ENCODE assay signal across 14 cellular contexts in the genomic region with DNA sequence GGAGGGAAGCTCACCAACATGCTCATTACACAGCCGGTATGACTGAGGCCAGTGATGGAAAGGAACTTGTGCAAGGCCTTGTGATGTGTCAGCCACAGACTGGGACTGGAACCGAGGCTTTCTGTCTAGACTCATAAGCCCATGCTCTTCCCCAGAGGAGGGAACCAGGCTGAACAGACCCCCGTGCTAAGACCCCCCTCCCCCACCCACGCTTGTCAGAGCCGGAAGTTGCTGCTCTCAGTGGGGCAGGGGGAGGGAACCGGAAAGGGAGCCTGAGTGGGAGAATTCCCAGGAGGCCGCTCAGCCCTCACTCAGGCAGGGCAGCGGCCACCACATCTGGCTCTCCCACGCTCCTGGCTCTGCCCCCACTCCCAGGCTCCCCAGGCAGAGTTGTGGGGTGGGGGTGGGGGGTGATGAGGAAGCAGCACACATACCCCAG. TPM values are rescaled to one million over a fixed set of nuclear protein-coding genes. Genes with fewer than 3 reads are reported as not detected.
DNase-seq lines count a peak whose midpoint lies in the region; ATAC-seq, FAIRE-seq and TF ChIP-seq lines count a peak whose summit lies in the region.
"Had no signal": no experiment of that assay in that cellular context is flagged by ENCODE, and none has a peak within 500 bp of the region (broad histone marks: within the 10 kb centered on the region; RNA-seq: fewer than 3 reads in every experiment).

No MANE protein-coding gene starts in this region.

- BruUV-seq in HepG2 (replicated peaks; lab: Mats Ljungman, UMichigan): no TSS peak

- intact Hi-C loops in body of pancreas (cut with DNase I): loop anchor here (10.0 kb wide), 2 partner anchors 185 to 275 kb away; no protein-coding TSS in a partner anchor
- intact Hi-C loops in HepG2 (cut with micrococcal nuclease; ENCODE audit: unreplicated experiment): loop anchor here (5.0 kb wide), 1 partner anchor 193 kb away; no protein-coding TSS in a partner anchor

- POLR2A ChIA-PET in HepG2 (lab: Yijun Ruan, JAX): interaction anchor here (2.7 kb wide), 1 partner anchor 22 kb away, joined by 12 read pairs; no protein-coding TSS in a partner anchor

- in situ Hi-C loops in HepG2 (cut with HindIII; ENCODE audit: extremely low pct_ligation_motif_present, low pct_unique_long_range_greater_than_20kb): loop anchor here (5.0 kb wide), 1 partner anchor 58 kb away; no protein-coding TSS in a partner anchor

- peak; percentile 22 for DNase-seq in NCI-H1436 (lab: John Stamatoyannopoulos, UW)
- DNase-seq in NCI-H1436 treated with DMSO at 0.1 percent for 48 hours (lab: John Stamatoyannopoulos, UW): no peak
- peak in 3 of 4 donors; percentile 22 to 34 (median 25) for DNase-seq in body of pancreas
- DNase-seq in HepG2 (ENCODE audit: low spot score): no peak
- no peak for DNase-seq in upper lobe of left lung
- no peak for DNase-seq in ureter (ENCODE audit: low spot score)
- DNase-seq: activated naive CD4-positive, alpha-beta T cell treated with anti-CD3 and anti-CD28 coated beads for 36 hours; H9 had no signal

- H3K79me2 ChIP-seq in HepG2 (ENCODE audit: insufficient read depth, low read length): no peaks in the 10 kb centered on the region

- no peak for TF ChIP-seq EP300 in HepG2 (IDR thresholded peaks at IDR 0.05; ENCODE audit: low read depth in 2 of 2, low read length in 2 of 2)
- no peak for TF ChIP-seq EP300 in HepG2 (CRISPR knock-in tag; IDR thresholded peaks at IDR 0.05; ENCODE audit: borderline replicate concordance)
- TF ChIP-seq EP300 in upper lobe of left lung (IDR thresholded peaks at IDR 0.05): peak in 1 of 4 donors; percentile 58

- no peaks in the 10 kb centered on the region for H4K20me1 ChIP-seq in HepG2 (ENCODE audit: insufficient read depth, low read length)

- no peak overlapping the region for H3K4me3 ChIP-seq in body of pancreas
- no peak overlapping the region for H3K4me3 ChIP-seq in HepG2 (replicated peaks in 1 of 3; ENCODE audit: insufficient read depth in 1 of 3, low read depth in 2 of 3, low read length in 3 of 3)
- no peak overlapping the region for H3K4me3 ChIP-seq in upper lobe of left lung
- H3K4me3 ChIP-seq: A549, neural progenitor cell had no signal

- no peak overlapping the region for H2AFZ ChIP-seq in HepG2 (ENCODE audit: low read length)
- H2AFZ ChIP-seq: neural progenitor cell had no signal

- no peak overlapping the region for H3K9ac ChIP-seq in HepG2 (ENCODE audit: insufficient read depth, low read depth, low read length)
- H3K9ac ChIP-seq: neural progenitor cell had no signal

- H3K4me2 ChIP-seq in HepG2 (ENCODE audit: low read depth, low read length): peak overlapping the region; percentile 27; the same call in 1 of the 2 replicates
- H3K4me2 ChIP-seq: A549, neural progenitor cell had no signal

- no peak for TF ChIP-seq RAD21 in HepG2 (CRISPR knock-in tag; IDR thresholded peaks at IDR 0.05)

- peak overlapping the region in 1 of 4 donors; percentile 39 for H3K27ac ChIP-seq in body of pancreas
- no peak overlapping the region for H3K27ac ChIP-seq in HepG2 (ENCODE audit: extremely low read length, insufficient read depth, low read length)
- H3K27ac ChIP-seq in upper lobe of left lung: peak overlapping the region; percentile 60 to 91 (median 73)
- H3K27ac ChIP-seq: neural progenitor cell, VCaP had no signal

- WGBS in body of pancreas, 2 donors: 66 to 76% methylated on average over 2 to 8 of the region's 9 CpGs
- 25% methylated on average over 1 of the region's 9 CpGs for WGBS in HepG2 (ENCODE audit: low lambda C conversion rate)
- 28 to 44% methylated on average over 4 to 9 of the region's 9 CpGs for WGBS in upper lobe of left lung, 2 donors

- H3K27me3 ChIP-seq in body of pancreas (no peaks in the 10 kb centered on the region), HepG2 (ENCODE audit: control insufficient read depth in 1 of 2, insufficient read depth in 2 of 2, low read length in 2 of 2) (peaks cover 0 to 13% of the 10 kb centered on the region in 2 experiments; a peak in 3 of 5 replicates), upper lobe of left lung (no peaks in the 10 kb centered on the region)

- FAIRE-seq in HepG2 (lab: Jason Lieb, UNC): no peak
- FAIRE-seq: A549 had no signal

- ATAC-seq in body of pancreas (peak; percentile 24), HepG2 (no peak), upper lobe of left lung (ENCODE audit: low FRiP score in 2 of 2) (peak in 1 of 2 donors; percentile 11), GM21360 (IDR thresholded peaks at IDR 0.05; ENCODE audit: unreplicated experiment) (no peak), HG02970 (IDR thresholded peaks at IDR 0.05; ENCODE audit: low FRiP score, unreplicated experiment) (no peak)
- ATAC-seq: A549, esophagus mucosa had no signal

- H3K4me1 ChIP-seq in body of pancreas (no peaks in the 10 kb centered on the region), HepG2 (ENCODE audit: insufficient read depth, low read length) (peaks cover 86% of the 10 kb centered on the region), upper lobe of left lung (peaks cover 8 to 21% (median 12%) of the 10 kb centered on the region in 4 donors)

- TF ChIP-seq CTCF in body of pancreas (IDR thresholded peaks at IDR 0.05): no peak
- no peak for TF ChIP-seq CTCF in HepG2 (CRISPR knock-in tag; IDR thresholded peaks at IDR 0.05)
- no peak for TF ChIP-seq CTCF in upper lobe of left lung (IDR thresholded peaks at IDR 0.05)

- H3K36me3 ChIP-seq in body of pancreas (replicated peaks in 1 of 2; ENCODE audit: insufficient read depth in 1 of 2, low read depth in 2 of 2): no peaks in the 10 kb centered on the region
- H3K36me3 ChIP-seq in HepG2 (replicated peaks in 1 of 2; ENCODE audit: control insufficient read depth in 1 of 2, insufficient read depth in 2 of 2, low read length in 2 of 2): no peaks in the 10 kb centered on the region
- H3K36me3 ChIP-seq in upper lobe of left lung: no peaks in the 10 kb centered on the region
- H3K36me3 ChIP-seq: neural progenitor cell had no signal

- H3K9me3 ChIP-seq in body of pancreas: no peaks in the 10 kb centered on the region
- no peaks in the 10 kb centered on the region for H3K9me3 ChIP-seq in HepG2 (ENCODE audit: low read length)
- H3K9me3 ChIP-seq in upper lobe of left lung: no peaks in the 10 kb centered on the region
- H3K9me3 ChIP-seq: A549 had no signal

- CTCF ChIA-PET in HepG2 (lab: Yijun Ruan, JAX; ENCODE audit: low intra/inter-chr PET ratio, low total read pairs): no interaction called here

- TF ChIP-seq POLR2A in body of pancreas (IDR thresholded peaks at IDR 0.05) (no peak), HepG2 (IDR thresholded peaks at IDR 0.05; ENCODE audit: insufficient read depth in 1 of 2, low read depth in 2 of 2, low read length in 2 of 2) (no peak), upper lobe of left lung (IDR thresholded peaks at IDR 0.05) (no peak)

RNA-seq across cellular contexts. Expression of gene PDGFRB, which starts 4.1 kb away (rescaled TPM):
- 10 to 100 TPM; 24.1 to 34.2 TPM for total RNA-seq in body of pancreas
- 1.5 and 4.0 TPM in 2 replicates for total RNA-seq in HepG2 (2016; rRNA removed; fragmentation: Illumina TruSeq; extraction: Trizol)
- 1.3 and 1.5 TPM in 2 replicates for total RNA-seq in HepG2 (2016; cell fraction: cytosol; rRNA removed; fragmentation: Illumina TruSeq; extraction: Trizol; ENCODE audit: low read depth)
- total RNA-seq in HepG2 (2016; cell fraction: insoluble cytoplasmic fraction; rRNA removed; fragmentation: Illumina TruSeq; extraction: Trizol): 2.3 and 5.0 TPM in 2 replicates
- 2.2 and 3.9 TPM in 2 replicates for total RNA-seq in HepG2 (2016; cell fraction: membrane; rRNA removed; fragmentation: Illumina TruSeq; extraction: Trizol)
- total RNA-seq in HepG2 (2016; cell fraction: nucleus; rRNA removed; fragmentation: Illumina TruSeq; extraction: Trizol): 3.0 and 4.6 TPM in 2 replicates
- polyA plus RNA-seq in HepG2 (2011; rRNA removed): 15.3 and 21.0 TPM in 2 replicates
- polyA plus RNA-seq in HepG2 (2011; cell fraction: cytosol; rRNA removed): 8.7 and 14.4 TPM in 2 replicates
- polyA plus RNA-seq in HepG2 (2011; cell fraction: nucleus; rRNA removed): 26.2 and 40.5 TPM in 2 replicates
- 6.3 and 14.3 TPM in 2 replicates for polyA plus RNA-seq in HepG2 (2012)
- polyA plus RNA-seq in HepG2 (2016; cell fraction: cytosol; fragmentation: Illumina TruSeq; extraction: Trizol; ENCODE audit: low read depth): 0.71 and 1.4 TPM in 2 replicates
- 1.6 TPM in 2 replicates for polyA plus RNA-seq in HepG2 (2016; cell fraction: insoluble cytoplasmic fraction; fragmentation: Illumina TruSeq; extraction: Trizol; ENCODE audit: low read depth)
- polyA plus RNA-seq in HepG2 (2016; cell fraction: membrane; fragmentation: Illumina TruSeq; extraction: Trizol; ENCODE audit: low read depth): 1.5 and 1.7 TPM in 2 replicates
- 3.9 TPM in 2 replicates for polyA plus RNA-seq in HepG2 (2016; cell fraction: nucleus; fragmentation: Illumina TruSeq; extraction: Trizol; ENCODE audit: insufficient read depth, low read depth)
- polyA minus RNA-seq in HepG2 (2011; rRNA and poly(A)+ RNA removed; ENCODE audit: low replicate concordance): 9.0 and 60.1 TPM in 2 replicates
- 6.6 and 10.6 TPM in 2 replicates for polyA minus RNA-seq in HepG2 (2011; cell fraction: cytosol; rRNA and poly(A)+ RNA removed)
- 24.5 and 47.1 TPM in 2 replicates for polyA minus RNA-seq in HepG2 (2011; cell fraction: nucleus; rRNA and poly(A)+ RNA removed)
- total RNA-seq in upper lobe of left lung: 100 to 1,000 TPM in 2 of 6 donors, 10 to 100 TPM in 4; 26.6 to 155 (median 81.5) TPM
- total RNA-seq in ureter: 108 TPM

RNA-seq across cellular contexts. Expression of gene CDX1, which starts 6.8 kb away (rescaled TPM):
- total RNA-seq in body of pancreas (not detected), HepG2 (2016; rRNA removed; fragmentation: Illumina TruSeq; extraction: Trizol) (not detected in 2 replicates), upper lobe of left lung (under 1 TPM in 2 of 6 donors, not detected in 4; 0.17 to 0.30 TPM), ureter (not detected)
- not detected in 2 replicates for total RNA-seq in HepG2 (2016; cell fraction: cytosol; rRNA removed; fragmentation: Illumina TruSeq; extraction: Trizol; ENCODE audit: low read depth)
- total RNA-seq in HepG2 (2016; cell fraction: insoluble cytoplasmic fraction; rRNA removed; fragmentation: Illumina TruSeq; extraction: Trizol): not detected in 2 replicates
- not detected in 2 replicates for total RNA-seq in HepG2 (2016; cell fraction: membrane; rRNA removed; fragmentation: Illumina TruSeq; extraction: Trizol)
- not detected in 2 replicates for total RNA-seq in HepG2 (2016; cell fraction: nucleus; rRNA removed; fragmentation: Illumina TruSeq; extraction: Trizol)
- 0.05 TPM in 1 of 2 replicates, not detected in the other for polyA plus RNA-seq in HepG2 (2011; rRNA removed)
- not detected in 2 replicates for polyA plus RNA-seq in HepG2 (2011; cell fraction: cytosol; rRNA removed)
- not detected in 2 replicates for polyA plus RNA-seq in HepG2 (2011; cell fraction: nucleus; rRNA removed)
- polyA plus RNA-seq in HepG2 (2012): not detected in 2 replicates
- not detected in 2 replicates for polyA plus RNA-seq in HepG2 (2016; cell fraction: cytosol; fragmentation: Illumina TruSeq; extraction: Trizol; ENCODE audit: low read depth)
- not detected in 2 replicates for polyA plus RNA-seq in HepG2 (2016; cell fraction: insoluble cytoplasmic fraction; fragmentation: Illumina TruSeq; extraction: Trizol; ENCODE audit: low read depth)
- not detected in 2 replicates for polyA plus RNA-seq in HepG2 (2016; cell fraction: membrane; fragmentation: Illumina TruSeq; extraction: Trizol; ENCODE audit: low read depth)
- not detected in 2 replicates for polyA plus RNA-seq in HepG2 (2016; cell fraction: nucleus; fragmentation: Illumina TruSeq; extraction: Trizol; ENCODE audit: insufficient read depth, low read depth)
- polyA minus RNA-seq in HepG2 (2011; rRNA and poly(A)+ RNA removed; ENCODE audit: low replicate concordance): not detected in 2 replicates
- polyA minus RNA-seq in HepG2 (2011; cell fraction: cytosol; rRNA and poly(A)+ RNA removed): not detected in 2 replicates
- not detected in 2 replicates for polyA minus RNA-seq in HepG2 (2011; cell fraction: nucleus; rRNA and poly(A)+ RNA removed)
- total RNA-seq: activated naive CD4-positive, alpha-beta T cell treated with anti-CD3 and anti-CD28 coated beads for 36 hours; esophagus mucosa had no signal
- polyA plus RNA-seq: A549 had no signal

RNA-seq across cellular contexts. Expression of gene SLC6A7, which starts 30.1 kb away (rescaled TPM):
- total RNA-seq in body of pancreas: not detected
- total RNA-seq in HepG2 (2016; rRNA removed; fragmentation: Illumina TruSeq; extraction: Trizol): not detected in 2 replicates
- not detected in 2 replicates for total RNA-seq in HepG2 (2016; cell fraction: cytosol; rRNA removed; fragmentation: Illumina TruSeq; extraction: Trizol; ENCODE audit: low read depth)
- not detected in 2 replicates for total RNA-seq in HepG2 (2016; cell fraction: insoluble cytoplasmic fraction; rRNA removed; fragmentation: Illumina TruSeq; extraction: Trizol)
- not detected in 2 replicates for total RNA-seq in HepG2 (2016; cell fraction: membrane; rRNA removed; fragmentation: Illumina TruSeq; extraction: Trizol)
- not detected in 2 replicates for total RNA-seq in HepG2 (2016; cell fraction: nucleus; rRNA removed; fragmentation: Illumina TruSeq; extraction: Trizol)
- not detected in 2 replicates for polyA plus RNA-seq in HepG2 (2011; rRNA removed)
- not detected in 2 replicates for polyA plus RNA-seq in HepG2 (2011; cell fraction: cytosol; rRNA removed)
- not detected in 2 replicates for polyA plus RNA-seq in HepG2 (2011; cell fraction: nucleus; rRNA removed)
- not detected in 2 replicates for polyA plus RNA-seq in HepG2 (2012)
- polyA plus RNA-seq in HepG2 (2016; cell fraction: cytosol; fragmentation: Illumina TruSeq; extraction: Trizol; ENCODE audit: low read depth): not detected in 2 replicates
- polyA plus RNA-seq in HepG2 (2016; cell fraction: insoluble cytoplasmic fraction; fragmentation: Illumina TruSeq; extraction: Trizol; ENCODE audit: low read depth): not detected in 2 replicates
- not detected in 2 replicates for polyA plus RNA-seq in HepG2 (2016; cell fraction: membrane; fragmentation: Illumina TruSeq; extraction: Trizol; ENCODE audit: low read depth)
- polyA plus RNA-seq in HepG2 (2016; cell fraction: nucleus; fragmentation: Illumina TruSeq; extraction: Trizol; ENCODE audit: insufficient read depth, low read depth): not detected in 2 replicates
- polyA minus RNA-seq in HepG2 (2011; rRNA and poly(A)+ RNA removed; ENCODE audit: low replicate concordance): 0.72 TPM in 1 of 2 replicates, not detected in the other
- not detected in 2 replicates for polyA minus RNA-seq in HepG2 (2011; cell fraction: cytosol; rRNA and poly(A)+ RNA removed)
- not detected in 2 replicates for polyA minus RNA-seq in HepG2 (2011; cell fraction: nucleus; rRNA and poly(A)+ RNA removed)
- under 1 TPM in 1 of 6 donors, not detected in 5; 0.44 TPM for total RNA-seq in upper lobe of left lung
- 0.10 TPM for total RNA-seq in ureter
- total RNA-seq: activated naive CD4-positive, alpha-beta T cell treated with anti-CD3 and anti-CD28 coated beads for 36 hours; esophagus mucosa; H9 had no signal
- polyA plus RNA-seq: A549 had no signal

Comparison
In these comparisons a context has a peak if more than half of its experiments do, and no peak if none do; other contexts are left out.
1. DNase-seq: peak in NCI-H1436 (single experiment) and body of pancreas (3 of 4); none in NCI-H1436 treated with DMSO at 0.1 percent for 48 hours (single experiment), HepG2 (single experiment), upper lobe of left lung (0 of 2) and ureter (single experiment).